In the genomic region with DNA sequence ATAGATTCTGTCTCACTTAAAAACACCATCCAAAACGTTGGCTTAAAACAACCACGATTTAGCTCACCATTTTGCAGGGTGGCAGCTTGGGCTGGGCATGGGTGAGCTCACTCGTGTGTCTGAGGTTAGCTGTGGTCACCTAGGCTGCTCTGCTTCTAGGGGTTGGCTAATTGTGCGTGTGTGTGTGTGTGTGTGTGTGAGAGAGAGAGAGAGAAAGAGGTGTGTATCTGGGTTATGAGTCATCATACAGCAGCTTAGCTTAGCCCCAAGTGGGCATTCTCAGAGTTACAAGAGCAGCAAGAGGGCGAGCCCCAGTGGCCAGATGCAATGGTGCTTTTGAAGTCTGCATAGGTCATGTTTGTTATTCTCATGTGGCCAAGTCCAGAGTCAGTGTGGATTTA, we compare ENCODE assay signal across 9 cellular contexts. TPM values are rescaled to one million over a fixed set of nuclear protein-coding genes. Genes with fewer than 3 reads are reported as not detected.
DNase-seq lines count a peak whose midpoint lies in the region; ATAC-seq and TF ChIP-seq lines count a peak whose summit lies in the region.
"Had no signal": no experiment of that assay in that cellular context is flagged by ENCODE, and none has a peak within 500 bp of the region (broad histone marks: within the 10 kb centered on the region; RNA-seq: fewer than 3 reads in every experiment).

No MANE protein-coding gene starts in this region.

- H3K79me2 ChIP-seq in trophoblast cell (ENCODE audit: control insufficient read depth, insufficient read depth, low read length, poor library complexity) = no peaks in the 10 kb centered on the region

- peaks cover 4% of the 10 kb centered on the region for H3K36me3 Mint-ChIP-seq in T-helper 2 cell treated with Interferon-gamma antibody and Interleukin-4, amounts not matched to agents 5 μg/mL and 100 μg/mL, for 36 hours (ENCODE audit: low read depth)
- peaks cover 24% of the 10 kb centered on the region for H3K36me3 Mint-ChIP-seq in mesothelial cell of epicardium

- H3K4me2 ChIP-seq in trophoblast cell (ENCODE audit: low read length) = peak overlapping the region; percentile 42

- H4K12ac ChIP-seq in trophoblast cell (ENCODE audit: low read depth, low read length) = no peak overlapping the region

- H4K91ac ChIP-seq in trophoblast cell (ENCODE audit: low read depth, low read length) = no peak overlapping the region

- no peak overlapping the region for H3K9ac ChIP-seq in colonic mucosa (ENCODE audit: low read depth in 2 of 2, low read length in 2 of 2)
- H3K9ac ChIP-seq in trophoblast cell (ENCODE audit: low read length) = no peak overlapping the region

- H3K9me3 Mint-ChIP-seq in T-helper 2 cell treated with Interferon-gamma antibody and Interleukin-4, amounts not matched to agents 5 μg/mL and 100 μg/mL, for 36 hours = no peaks in the 10 kb centered on the region
- H3K9me3 Mint-ChIP-seq in mesothelial cell of epicardium = no peaks in the 10 kb centered on the region

- H3K36me3 ChIP-seq in colonic mucosa (no peaks in the 10 kb centered on the region), trophoblast cell (ENCODE audit: control insufficient read depth in 1 of 2, insufficient read depth in 2 of 2, low read length in 2 of 2) (peaks cover 0 to 3% of the 10 kb centered on the region in 2 experiments)

- H2AK5ac ChIP-seq in trophoblast cell (ENCODE audit: low read length) = no peak overlapping the region

- no peak for TF ChIP-seq CTCF in colonic mucosa (IDR thresholded peaks at IDR 0.05)
- TF ChIP-seq CTCF in mesothelial cell of epicardium (IDR thresholded peaks at IDR 0.05; ENCODE audit: unreplicated experiment) = no peak

- H3K4me1 ChIP-seq in colonic mucosa = peaks cover 11% of the 10 kb centered on the region
- H3K4me1 ChIP-seq in trophoblast cell (ENCODE audit: control insufficient read depth in 1 of 2, insufficient read depth in 2 of 2, low read length in 2 of 2) = peaks cover 5 to 11% of the 10 kb centered on the region in 2 experiments

- H3K4me3 Mint-ChIP-seq in T-helper 2 cell treated with Interferon-gamma antibody and Interleukin-4, amounts not matched to agents 5 μg/mL and 100 μg/mL, for 36 hours = no peak overlapping the region
- H3K4me3 Mint-ChIP-seq in mesothelial cell of epicardium = no peak overlapping the region

- H2BK5ac ChIP-seq in trophoblast cell (ENCODE audit: low read depth, low read length, poor library complexity) = no peak overlapping the region

- no peak overlapping the region for H3K4ac ChIP-seq in trophoblast cell (ENCODE audit: low read depth, low read length)

- H2BK12ac ChIP-seq in trophoblast cell (ENCODE audit: low read length) = no peak overlapping the region

- H3K18ac ChIP-seq in trophoblast cell (ENCODE audit: low read length) = no peak overlapping the region

- no peak overlapping the region for H3K27ac ChIP-seq in colonic mucosa
- peak overlapping the region; percentile 10 for H3K27ac ChIP-seq in trophoblast cell (ENCODE audit: low read depth, low read length)

- H3K4me1 Mint-ChIP-seq in T-helper 2 cell treated with Interferon-gamma antibody and Interleukin-4, amounts not matched to agents 5 μg/mL and 100 μg/mL, for 36 hours (ENCODE audit: low read depth) = peaks cover 30% of the 10 kb centered on the region
- H3K4me1 Mint-ChIP-seq in mesothelial cell of epicardium = peaks cover 21% of the 10 kb centered on the region

- no peak overlapping the region for H3K4me3 ChIP-seq in colonic mucosa
- no peak overlapping the region for H3K4me3 ChIP-seq in trophoblast cell (ENCODE audit: low read depth, low read length)

- ATAC-seq in GM21423 (IDR thresholded peaks at IDR 0.05; ENCODE audit: unreplicated experiment) = peak; percentile 89

- peaks cover 2% of the 10 kb centered on the region for H3K79me1 ChIP-seq in trophoblast cell (ENCODE audit: low read length)

- intact Hi-C loops in colonic mucosa (cut with DNase I) = no loop called here

- no peaks in the 10 kb centered on the region for H3K9me3 ChIP-seq in colonic mucosa
- H3K9me3 ChIP-seq in trophoblast cell (ENCODE audit: insufficient read depth, low read depth, low read length) = peaks cover 1% of the 10 kb centered on the region

- no peak overlapping the region for H2AFZ ChIP-seq in trophoblast cell (ENCODE audit: insufficient read depth, low read length, poor library complexity)

- peaks cover 44% of the 10 kb centered on the region for H3K27me3 Mint-ChIP-seq in T-helper 2 cell treated with Interferon-gamma antibody and Interleukin-4, amounts not matched to agents 5 μg/mL and 100 μg/mL, for 36 hours (ENCODE audit: low read depth)
- H3K27me3 Mint-ChIP-seq in mesothelial cell of epicardium (ENCODE audit: low read depth) = no peaks in the 10 kb centered on the region

- no CpG with 5 or more reads among the region's 5 CpGs for WGBS in trophoblast cell (ENCODE audit: extremely low coverage, insufficient coverage, insufficient read length)

- H3K23ac ChIP-seq in trophoblast cell (ENCODE audit: low read length) = no peak overlapping the region

- H3K27ac Mint-ChIP-seq in T-helper 2 cell treated with Interferon-gamma antibody and Interleukin-4, amounts not matched to agents 5 μg/mL and 100 μg/mL, for 36 hours = no peak overlapping the region
- H3K27ac Mint-ChIP-seq in mesothelial cell of epicardium = no peak overlapping the region

- H4K8ac ChIP-seq in trophoblast cell (ENCODE audit: low read depth, low read length) = no peak overlapping the region

- DNase-seq in ELF-1 (ENCODE audit: low read depth, low spot score) (peak; percentile 55), HS-5 (ENCODE audit: low read depth) (peak; percentile 40), colonic mucosa (peak; percentile 32), trophoblast cell (peak; percentile 79 to 83), NCI-H748 treated with DMSO at 0.1 percent for 48 hours (lab: John Stamatoyannopoulos, UW) (no peak), mesothelial cell of epicardium (ENCODE audit: low spot score in 2 of 2, unreplicated experiment in 2 of 2) (no peak)
- DNase-seq in T-helper 2 cell treated with Interferon-gamma antibody and Interleukin-4, amounts not matched to agents 5 μg/mL and 100 μg/mL, for 36 hours (ENCODE audit: low spot score) = peak; percentile 4

- no peak overlapping the region for H3K14ac ChIP-seq in trophoblast cell (ENCODE audit: low read length)

- H3K27me3 ChIP-seq in colonic mucosa (no peaks in the 10 kb centered on the region), trophoblast cell (ENCODE audit: insufficient read depth, low read length) (no peaks in the 10 kb centered on the region)

- no peak overlapping the region for H2BK120ac ChIP-seq in trophoblast cell (ENCODE audit: insufficient read depth, low read length, poor library complexity)

RNA-seq across cellular contexts. Expression of a gene that starts 6.0 kb away (rescaled TPM):
- total RNA-seq in colonic mucosa (10 to 100 TPM; 11.1 to 13.7 TPM), mesothelial cell of epicardium (38.1 to 40.1 TPM (median 40.0 TPM) in 3 replicates)
- 11.6 and 12.1 TPM in 2 replicates for polyA plus RNA-seq in trophoblast cell (2013)

RNA-seq across cellular contexts. Expression of a gene that starts 35.5 kb away (rescaled TPM):
- total RNA-seq in colonic mucosa = under 1 TPM; 0.19 to 0.52 TPM
- polyA plus RNA-seq in trophoblast cell (2013) = 0.10 and 0.12 TPM in 2 replicates
- 3.5 to 4.4 TPM (median 4.3 TPM) in 3 replicates for total RNA-seq in mesothelial cell of epicardium
- total RNA-seq: activated CD8-positive, alpha-beta memory T cell treated with anti-CD3 and anti-CD28 coated beads for 36 hours had no signal

Comparison
In these comparisons a context has a peak if more than half of its experiments do, and no peak if none do; other contexts are left out.
1. DNase-seq: peak in ELF-1 (single experiment), HS-5 (single experiment), T-helper 2 cell treated with Interferon-gamma antibody and Interleukin-4, amounts not matched to agents 5 μg/mL and 100 μg/mL, for 36 hours (single experiment), colonic mucosa (single experiment) and trophoblast cell (2 of 2); none in NCI-H748 treated with DMSO at 0.1 percent for 48 hours (single experiment) and mesothelial cell of epicardium (0 of 2).